21 cellular contexts compared by ENCODE assay signal in genomic region chr11:69299572-69299971, GRCh38. TPM values are rescaled to one million over a fixed set of nuclear protein-coding genes. Genes with fewer than 3 reads are reported as not detected.
DNase-seq lines count a peak whose midpoint lies in the region; ATAC-seq and TF ChIP-seq lines count a peak whose summit lies in the region.
"Had no signal": no experiment of that assay in that cellular context is flagged by ENCODE, and none has a peak within 500 bp of the region (broad histone marks: within the 10 kb centered on the region; RNA-seq: fewer than 3 reads in every experiment).

No MANE protein-coding gene starts in this region.

- H3K36me3 ChIP-seq in fibroblast of lung (ENCODE audit: control insufficient read depth, insufficient read depth, low read length) (no peaks in the 10 kb centered on the region), suprapubic skin (no peaks in the 10 kb centered on the region)
- H3K36me3 ChIP-seq: cardiac muscle cell, lower lobe of right lung, neutrophil, right atrium auricular region, tibial artery had no signal

- no peaks in the 10 kb centered on the region for H4K20me1 ChIP-seq in fibroblast of lung (ENCODE audit: control insufficient read depth, extremely low read depth, insufficient read depth, low read length)

- H3K27ac Mint-ChIP-seq in activated CD8-positive, alpha-beta memory T cell treated with anti-CD3 and anti-CD28 coated beads, Interleukin-2, amount 10 ng/mL, durations not matched to agents 7 days and 5 days = peak overlapping the region; percentile 22
- H3K27ac Mint-ChIP-seq: activated CD4-positive, alpha-beta T cell treated with anti-CD3 and anti-CD28 coated beads for 36 hours; activated naive CD8-positive, alpha-beta T cell had no signal

- H3K36me3 Mint-ChIP-seq in activated CD8-positive, alpha-beta memory T cell treated with anti-CD3 and anti-CD28 coated beads, Interleukin-2, amount 10 ng/mL, durations not matched to agents 7 days and 5 days = peaks cover 2% of the 10 kb centered on the region
- H3K36me3 Mint-ChIP-seq in activated T-cell treated with anti-CD3 and anti-CD28 coated beads, Interleukin-2, amount 50 U/mL, for 4 hours (ENCODE audit: insufficient read depth) = no peaks in the 10 kb centered on the region
- H3K36me3 Mint-ChIP-seq: activated naive CD8-positive, alpha-beta T cell had no signal

- WGBS in suprapubic skin = 87% methylated on average over 7 of the region's 8 CpGs

- CTCF ChIA-PET in activated CD8-positive, alpha-beta memory T cell treated with anti-CD3 and anti-CD28 coated beads, Interleukin-2, amount 10 ng/mL, durations not matched to agents 7 days and 5 days (lab: Charles Lee) = interaction anchor here (4.5 kb wide), 1 partner anchor 12 kb away, joined by 24 read pairs; no protein-coding TSS in a partner anchor
- CTCF ChIA-PET in RWPE1 (lab: Yijun Ruan, JAX) = no interaction called here

- no peaks in the 10 kb centered on the region for H3K9me3 Mint-ChIP-seq in activated CD8-positive, alpha-beta memory T cell treated with anti-CD3 and anti-CD28 coated beads, Interleukin-2, amount 10 ng/mL, durations not matched to agents 7 days and 5 days (ENCODE audit: low read depth)
- no peaks in the 10 kb centered on the region for H3K9me3 Mint-ChIP-seq in activated T-cell treated with anti-CD3 and anti-CD28 coated beads, Interleukin-2, amount 50 U/mL, for 4 hours

- H3K9ac ChIP-seq in fibroblast of lung (ENCODE audit: insufficient read depth, low read length) = peak overlapping the region; percentile 5

- H3K9me3 ChIP-seq in fibroblast of lung (ENCODE audit: control insufficient read depth, insufficient read depth, low read depth, low read length) = no peaks in the 10 kb centered on the region
- no peaks in the 10 kb centered on the region for H3K9me3 ChIP-seq in suprapubic skin
- H3K9me3 ChIP-seq: lower lobe of right lung, neutrophil, right atrium auricular region, tibial artery had no signal

- H3K27me3 ChIP-seq in fibroblast of lung (ENCODE audit: control insufficient read depth, insufficient read depth, low read length) (no peaks in the 10 kb centered on the region), suprapubic skin (no peaks in the 10 kb centered on the region)
- H3K27me3 ChIP-seq: cardiac muscle cell, neutrophil, right atrium auricular region, tibial artery had no signal

- POLR2A ChIA-PET in RWPE1 (lab: Yijun Ruan, JAX; ENCODE audit: low non-redundant PET) = no interaction called here

- H3K4me1 ChIP-seq in fibroblast of lung (ENCODE audit: control insufficient read depth, extremely low read depth, insufficient read depth, low read length) = peaks cover 57% of the 10 kb centered on the region
- peaks cover 64% of the 10 kb centered on the region for H3K4me1 ChIP-seq in suprapubic skin

- peaks cover 6% of the 10 kb centered on the region for H3K27me3 Mint-ChIP-seq in activated CD8-positive, alpha-beta memory T cell treated with anti-CD3 and anti-CD28 coated beads, Interleukin-2, amount 10 ng/mL, durations not matched to agents 7 days and 5 days
- H3K27me3 Mint-ChIP-seq in activated T-cell treated with anti-CD3 and anti-CD28 coated beads, Interleukin-2, amount 50 U/mL, for 4 hours (ENCODE audit: low read depth) = no peaks in the 10 kb centered on the region
- H3K27me3 Mint-ChIP-seq: activated naive CD8-positive, alpha-beta T cell had no signal

- H3K4me1 Mint-ChIP-seq in activated CD8-positive, alpha-beta memory T cell treated with anti-CD3 and anti-CD28 coated beads, Interleukin-2, amount 10 ng/mL, durations not matched to agents 7 days and 5 days = peaks cover 59% of the 10 kb centered on the region
- peaks cover 70% of the 10 kb centered on the region for H3K4me1 Mint-ChIP-seq in activated T-cell treated with anti-CD3 and anti-CD28 coated beads, Interleukin-2, amount 50 U/mL, for 4 hours (ENCODE audit: low read depth)

- H3K4me3 ChIP-seq in fibroblast of lung (replicated peaks in 1 of 4; ENCODE audit: control extremely low read depth in 1 of 4, insufficient read depth in 1 of 4, low read depth in 3 of 4, low read length in 4 of 4) (no peak overlapping the region), suprapubic skin (no peak overlapping the region)
- H3K4me3 ChIP-seq: cardiac muscle cell, lower lobe of right lung, right atrium auricular region, tibial artery had no signal

- H3K79me2 ChIP-seq in fibroblast of lung (ENCODE audit: control insufficient read depth, insufficient read depth, low read length) = peaks cover 24% of the 10 kb centered on the region

- H3K4me2 ChIP-seq in fibroblast of lung (ENCODE audit: extremely low read depth, insufficient read depth, low read length) = peak overlapping the region; percentile 56

- no peak for TF ChIP-seq POLR2A in suprapubic skin (IDR thresholded peaks at IDR 0.05)

- TF ChIP-seq CTCF in RWPE1 (conservative IDR thresholded peaks at IDR 0.05; ENCODE audit: low read depth) = no peak
- no peak for TF ChIP-seq CTCF in fibroblast of lung (conservative IDR thresholded peaks at IDR 0.05 in 1 of 2, IDR thresholded peaks at IDR 0.05 in 1 of 2; ENCODE audit: low read depth in 1 of 2, low read length in 2 of 2)
- TF ChIP-seq CTCF in suprapubic skin (IDR thresholded peaks at IDR 0.05) = no peak

- ATAC-seq in activated CD8-positive, alpha-beta memory T cell treated with anti-CD3 and anti-CD28 coated beads, Interleukin-2, amount 10 ng/mL, durations not matched to agents 7 days and 5 days = no peak
- no peak for ATAC-seq in activated T-cell treated with anti-CD3 and anti-CD28 coated beads, Interleukin-2, amount 50 U/mL, for 4 hours
- ATAC-seq: activated CD4-positive, alpha-beta T cell treated with anti-CD3 and anti-CD28 coated beads for 36 hours; lower lobe of right lung had no signal

- TF ChIP-seq EP300 in suprapubic skin (IDR thresholded peaks at IDR 0.05) = no peak

- H2AFZ ChIP-seq in fibroblast of lung (ENCODE audit: low read length) = no peak overlapping the region

- H3K27ac ChIP-seq in RWPE1 (peak overlapping the region; percentile 95), fibroblast of lung (ENCODE audit: insufficient read depth, low read length) (peak overlapping the region; percentile 94), suprapubic skin (peak overlapping the region; percentile 48)
- H3K27ac ChIP-seq: cardiac muscle cell had no signal

- H3K4me3 Mint-ChIP-seq in activated CD8-positive, alpha-beta memory T cell treated with anti-CD3 and anti-CD28 coated beads, Interleukin-2, amount 10 ng/mL, durations not matched to agents 7 days and 5 days = no peak overlapping the region
- no peak overlapping the region for H3K4me3 Mint-ChIP-seq in activated T-cell treated with anti-CD3 and anti-CD28 coated beads, Interleukin-2, amount 50 U/mL, for 4 hours
- H3K4me3 Mint-ChIP-seq: activated CD4-positive, alpha-beta T cell treated with anti-CD3 and anti-CD28 coated beads for 36 hours; activated naive CD8-positive, alpha-beta T cell had no signal

- no peak for DNase-seq in activated CD8-positive, alpha-beta memory T cell treated with anti-CD3 and anti-CD28 coated beads, Interleukin-2, amount 10 ng/mL, durations not matched to agents 7 days and 5 days
- DNase-seq in activated CD8-positive, alpha-beta memory T cell treated with anti-CD3 and anti-CD28 coated beads, Interleukin-2, amount 50 U/mL, for 48 hours = no peak
- DNase-seq in RWPE1 (ENCODE audit: low spot score) = no peak
- DNase-seq in fibroblast of lung (ENCODE audit: low read depth in 2 of 2) = no peak
- DNase-seq in suprapubic skin (ENCODE audit: low spot score in 2 of 2) = peak in 1 of 2 donors; percentile 74
- no peak for DNase-seq in activated T-cell treated with anti-CD3 and anti-CD28 coated beads, Interleukin-2, amount 50 U/mL, for 4 hours
- DNase-seq in NCI-H1417 (lab: John Stamatoyannopoulos, UW) = no peak
- DNase-seq in cerebellar nuclear complex (lab: John Stamatoyannopoulos, UW) = no peak
- DNase-seq: activated CD4-positive, alpha-beta T cell treated with anti-CD3 and anti-CD28 coated beads for 36 hours; activated T-cell treated with anti-CD3 and anti-CD28 coated beads, Interleukin-2, amount 50 U/mL, for 1 hour; DMS153; effector CD8-positive, alpha-beta T cell; lower lobe of right lung; NCI-H1048; NCI-H2171 treated with DMSO at 0.1 percent for 48 hours; NCI-H82; tibial artery had no signal

RNA-seq across cellular contexts. Expression of gene MYEOV, which starts 5.6 kb away (rescaled TPM):
- total RNA-seq in activated CD8-positive, alpha-beta memory T cell treated with anti-CD3 and anti-CD28 coated beads, Interleukin-2, amount 10 ng/mL, durations not matched to agents 7 days and 5 days = not detected
- total RNA-seq in fibroblast of lung (1.2 TPM in 1 of 2 replicates, not detected in the other), suprapubic skin (10 to 100 TPM in 3 of 4 donors, 1 to 10 TPM in 1; 9.9 to 25.6 (median 15.8) TPM)
- polyA plus RNA-seq in fibroblast of lung = 7.3 and 11.7 TPM in 2 replicates
- polyA plus RNA-seq in fibroblast of lung (2012) = 11.8 and 28.9 TPM in 2 replicates
- polyA minus RNA-seq in fibroblast of lung (ENCODE audit: low replicate concordance) = 3.0 and 40.6 TPM in 2 replicates
- under 1 TPM in 2 of 3 donors, not detected in 1; 0.10 to 0.50 TPM for total RNA-seq in activated T-cell treated with anti-CD3 and anti-CD28 coated beads, Interleukin-2, amount 50 U/mL, for 4 hours
- total RNA-seq: activated CD4-positive, alpha-beta T cell treated with anti-CD3 and anti-CD28 coated beads for 36 hours had no signal
- polyA plus RNA-seq: cardiac muscle cell had no signal
